1 cellular context compared by ENCODE assay signal in the genomic region with DNA sequence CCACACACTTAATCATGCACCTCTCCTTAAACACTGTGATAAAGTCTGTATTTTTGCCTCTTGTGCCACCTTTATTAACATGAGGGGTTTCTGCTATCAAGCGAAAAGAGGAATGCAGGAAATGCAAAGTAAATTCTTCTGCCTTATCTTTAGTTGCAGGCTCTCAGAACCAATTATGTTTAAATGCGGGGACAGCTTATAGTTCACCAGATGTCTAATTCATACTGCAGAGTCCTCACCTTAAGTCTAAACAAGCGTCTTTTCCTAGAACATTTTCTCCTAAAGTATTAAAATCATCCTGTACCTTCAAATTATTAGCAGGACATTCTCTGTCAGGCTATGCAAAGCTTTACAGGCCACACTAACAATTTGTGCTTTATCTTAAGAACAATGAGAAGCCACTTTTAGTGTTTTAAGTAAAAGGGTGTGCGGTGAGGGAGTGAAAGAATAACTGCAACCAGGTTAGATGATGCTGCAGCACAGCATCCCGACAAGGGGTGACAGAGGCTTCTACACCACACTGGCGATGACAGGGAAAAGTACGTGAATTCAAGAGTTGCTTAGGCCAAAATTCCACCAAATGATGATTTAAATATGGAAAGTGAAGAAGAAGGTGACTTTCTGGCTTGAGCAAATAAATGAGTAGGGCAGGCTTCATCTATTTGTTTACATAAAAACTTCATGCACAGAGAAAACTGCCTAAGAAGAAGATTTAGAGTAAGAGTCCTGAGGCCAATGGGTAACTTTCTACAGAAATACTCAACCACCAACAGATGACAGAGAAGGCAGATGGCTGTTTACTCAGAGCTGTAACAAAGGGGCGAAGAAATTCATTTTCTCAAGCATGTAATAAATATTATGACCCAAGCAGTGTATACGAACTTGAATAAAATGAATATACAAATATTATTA.
TF ChIP-seq lines count a peak whose summit lies in the region.

No MANE protein-coding gene starts in this region.

TF ChIP-seq in K562, 482 proteins besides CTCF, POLR2A, EP300 and RAD21 (continued from another document and continues in another):
- TF ChIP-seq, protein P1, sequence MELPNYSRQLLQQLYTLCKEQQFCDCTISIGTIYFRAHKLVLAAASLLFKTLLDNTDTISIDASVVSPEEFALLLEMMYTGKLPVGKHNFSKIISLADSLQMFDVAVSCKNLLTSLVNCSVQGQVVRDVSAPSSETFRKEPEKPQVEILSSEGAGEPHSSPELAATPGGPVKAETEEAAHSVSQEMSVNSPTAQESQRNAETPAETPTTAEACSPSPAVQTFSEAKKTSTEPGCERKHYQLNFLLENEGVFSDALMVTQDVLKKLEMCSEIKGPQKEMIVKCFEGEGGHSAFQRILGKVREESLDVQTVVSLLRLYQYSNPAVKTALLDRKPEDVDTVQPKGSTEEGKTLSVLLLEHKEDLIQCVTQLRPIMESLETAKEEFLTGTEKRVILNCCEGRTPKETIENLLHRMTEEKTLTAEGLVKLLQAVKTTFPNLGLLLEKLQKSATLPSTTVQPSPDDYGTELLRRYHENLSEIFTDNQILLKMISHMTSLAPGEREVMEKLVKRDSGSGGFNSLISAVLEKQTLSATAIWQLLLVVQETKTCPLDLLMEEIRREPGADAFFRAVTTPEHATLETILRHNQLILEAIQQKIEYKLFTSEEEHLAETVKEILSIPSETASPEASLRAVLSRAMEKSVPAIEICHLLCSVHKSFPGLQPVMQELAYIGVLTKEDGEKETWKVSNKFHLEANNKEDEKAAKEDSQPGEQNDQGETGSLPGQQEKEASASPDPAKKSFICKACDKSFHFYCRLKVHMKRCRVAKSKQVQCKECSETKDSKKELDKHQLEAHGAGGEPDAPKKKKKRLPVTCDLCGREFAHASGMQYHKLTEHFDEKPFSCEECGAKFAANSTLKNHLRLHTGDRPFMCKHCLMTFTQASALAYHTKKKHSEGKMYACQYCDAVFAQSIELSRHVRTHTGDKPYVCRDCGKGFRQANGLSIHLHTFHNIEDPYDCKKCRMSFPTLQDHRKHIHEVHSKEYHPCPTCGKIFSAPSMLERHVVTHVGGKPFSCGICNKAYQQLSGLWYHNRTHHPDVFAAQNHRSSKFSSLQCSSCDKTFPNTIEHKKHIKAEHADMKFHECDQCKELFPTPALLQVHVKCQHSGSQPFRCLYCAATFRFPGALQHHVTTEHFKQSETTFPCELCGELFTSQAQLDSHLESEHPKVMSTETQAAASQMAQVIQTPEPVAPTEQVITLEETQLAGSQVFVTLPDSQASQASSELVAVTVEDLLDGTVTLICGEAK (IDR thresholded peaks at IDR 0.05) = peak; percentile 24; the same call in 1 of the 2 replicates
- TF ChIP-seq, protein P1 (CRISPR knock-in tag; IDR thresholded peaks at IDR 0.05) = no peak
- TF ChIP-seq, protein P2, sequence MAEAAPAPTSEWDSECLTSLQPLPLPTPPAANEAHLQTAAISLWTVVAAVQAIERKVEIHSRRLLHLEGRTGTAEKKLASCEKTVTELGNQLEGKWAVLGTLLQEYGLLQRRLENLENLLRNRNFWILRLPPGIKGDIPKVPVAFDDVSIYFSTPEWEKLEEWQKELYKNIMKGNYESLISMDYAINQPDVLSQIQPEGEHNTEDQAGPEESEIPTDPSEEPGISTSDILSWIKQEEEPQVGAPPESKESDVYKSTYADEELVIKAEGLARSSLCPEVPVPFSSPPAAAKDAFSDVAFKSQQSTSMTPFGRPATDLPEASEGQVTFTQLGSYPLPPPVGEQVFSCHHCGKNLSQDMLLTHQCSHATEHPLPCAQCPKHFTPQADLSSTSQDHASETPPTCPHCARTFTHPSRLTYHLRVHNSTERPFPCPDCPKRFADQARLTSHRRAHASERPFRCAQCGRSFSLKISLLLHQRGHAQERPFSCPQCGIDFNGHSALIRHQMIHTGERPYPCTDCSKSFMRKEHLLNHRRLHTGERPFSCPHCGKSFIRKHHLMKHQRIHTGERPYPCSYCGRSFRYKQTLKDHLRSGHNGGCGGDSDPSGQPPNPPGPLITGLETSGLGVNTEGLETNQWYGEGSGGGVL (CRISPR knock-in tag; IDR thresholded peaks at IDR 0.05) = no peak
- TF ChIP-seq SRSF1 (IDR thresholded peaks at IDR 0.05; ENCODE audit: low read depth, low read length) = no peak
- no peak for TF ChIP-seq KLF1 (tag; IDR thresholded peaks at IDR 0.05)
- TF ChIP-seq RBBP5 (IDR thresholded peaks at IDR 0.05; ENCODE audit: borderline replicate concordance, insufficient read depth, low read length, poor library complexity, severe bottlenecking) = no peak
- no peak for TF ChIP-seq ZNF764 (CRISPR knock-in tag; IDR thresholded peaks at IDR 0.05; ENCODE audit: low read depth)
- no peak for TF ChIP-seq ATF1 (CRISPR knock-in tag; IDR thresholded peaks at IDR 0.05)
- no peak for TF ChIP-seq ATF1 (tag; IDR thresholded peaks at IDR 0.05)
- TF ChIP-seq, protein P3, sequence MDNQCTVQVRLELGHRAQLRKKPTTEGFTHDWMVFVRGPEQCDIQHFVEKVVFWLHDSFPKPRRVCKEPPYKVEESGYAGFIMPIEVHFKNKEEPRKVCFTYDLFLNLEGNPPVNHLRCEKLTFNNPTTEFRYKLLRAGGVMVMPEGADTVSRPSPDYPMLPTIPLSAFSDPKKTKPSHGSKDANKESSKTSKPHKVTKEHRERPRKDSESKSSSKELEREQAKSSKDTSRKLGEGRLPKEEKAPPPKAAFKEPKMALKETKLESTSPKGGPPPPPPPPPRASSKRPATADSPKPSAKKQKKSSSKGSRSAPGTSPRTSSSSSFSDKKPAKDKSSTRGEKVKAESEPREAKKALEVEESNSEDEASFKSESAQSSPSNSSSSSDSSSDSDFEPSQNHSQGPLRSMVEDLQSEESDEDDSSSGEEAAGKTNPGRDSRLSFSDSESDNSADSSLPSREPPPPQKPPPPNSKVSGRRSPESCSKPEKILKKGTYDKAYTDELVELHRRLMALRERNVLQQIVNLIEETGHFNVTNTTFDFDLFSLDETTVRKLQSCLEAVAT (IDR thresholded peaks at IDR 0.05) = no peak
- peak; percentile 92 for TF ChIP-seq NCOR1 (IDR thresholded peaks at IDR 0.05)
- TF ChIP-seq, protein P4, sequence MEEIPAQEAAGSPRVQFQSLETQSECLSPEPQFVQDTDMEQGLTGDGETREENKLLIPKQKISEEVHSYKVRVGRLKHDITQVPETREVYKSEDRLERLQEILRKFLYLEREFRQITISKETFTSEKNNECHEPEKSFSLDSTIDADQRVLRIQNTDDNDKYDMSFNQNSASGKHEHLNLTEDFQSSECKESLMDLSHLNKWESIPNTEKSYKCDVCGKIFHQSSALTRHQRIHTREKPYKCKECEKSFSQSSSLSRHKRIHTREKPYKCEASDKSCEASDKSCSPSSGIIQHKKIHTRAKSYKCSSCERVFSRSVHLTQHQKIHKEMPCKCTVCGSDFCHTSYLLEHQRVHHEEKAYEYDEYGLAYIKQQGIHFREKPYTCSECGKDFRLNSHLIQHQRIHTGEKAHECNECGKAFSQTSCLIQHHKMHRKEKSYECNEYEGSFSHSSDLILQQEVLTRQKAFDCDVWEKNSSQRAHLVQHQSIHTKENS (CRISPR knock-in tag; IDR thresholded peaks at IDR 0.05) = no peak
- no peak for TF ChIP-seq ZNF561 (CRISPR knock-in tag; conservative IDR thresholded peaks at IDR 0.05)
- peak; percentile 84 for TF ChIP-seq SMARCE1 (IDR thresholded peaks at IDR 0.05)
- peak; percentile 28; the same call in 1 of the 2 replicates for TF ChIP-seq ELF4 (CRISPR knock-in tag; IDR thresholded peaks at IDR 0.05)
- TF ChIP-seq CC2D1A (IDR thresholded peaks at IDR 0.05) = peak; percentile 61; the same call in 1 of the 2 replicates
- TF ChIP-seq LCOR (CRISPR knock-in tag; IDR thresholded peaks at IDR 0.05) = no peak
- no peak for TF ChIP-seq ZNF324 (CRISPR knock-in tag; IDR thresholded peaks at IDR 0.05)
- peak; percentile 19; the same call in 1 of the 2 replicates for TF ChIP-seq CREM (IDR thresholded peaks at IDR 0.05; ENCODE audit: low read depth)
- TF ChIP-seq FIP1L1 (IDR thresholded peaks at IDR 0.05; ENCODE audit: low read depth, low read length, poor library complexity, severe bottlenecking) = no peak
- peak; percentile 51; the same call in 1 of the 2 replicates for TF ChIP-seq ETV1 (tag; conservative IDR thresholded peaks at IDR 0.05; ENCODE audit: low read depth)
- no peak for TF ChIP-seq SIRT6 (IDR thresholded peaks at IDR 0.05; ENCODE audit: low read depth, low read length)
- TF ChIP-seq, protein P5, sequence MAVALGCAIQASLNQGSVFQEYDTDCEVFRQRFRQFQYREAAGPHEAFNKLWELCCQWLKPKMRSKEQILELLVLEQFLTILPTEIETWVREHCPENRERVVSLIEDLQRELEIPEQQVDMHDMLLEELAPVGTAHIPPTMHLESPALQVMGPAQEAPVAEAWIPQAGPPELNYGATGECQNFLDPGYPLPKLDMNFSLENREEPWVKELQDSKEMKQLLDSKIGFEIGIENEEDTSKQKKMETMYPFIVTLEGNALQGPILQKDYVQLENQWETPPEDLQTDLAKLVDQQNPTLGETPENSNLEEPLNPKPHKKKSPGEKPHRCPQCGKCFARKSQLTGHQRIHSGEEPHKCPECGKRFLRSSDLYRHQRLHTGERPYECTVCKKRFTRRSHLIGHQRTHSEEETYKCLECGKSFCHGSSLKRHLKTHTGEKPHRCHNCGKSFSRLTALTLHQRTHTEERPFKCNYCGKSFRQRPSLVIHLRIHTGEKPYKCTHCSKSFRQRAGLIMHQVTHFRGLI (CRISPR knock-in tag; IDR thresholded peaks at IDR 0.05) = no peak
- TF ChIP-seq ZKSCAN1 (IDR thresholded peaks at IDR 0.05; ENCODE audit: low read depth, low read length) = no peak
- no peak for TF ChIP-seq NR4A1 (CRISPR knock-in tag; IDR thresholded peaks at IDR 0.05)
- TF ChIP-seq NR4A1 (tag; IDR thresholded peaks at IDR 0.05) = no peak
- no peak for TF ChIP-seq ZNF274 (IDR thresholded peaks at IDR 0.05; ENCODE audit: borderline replicate concordance, low read depth, low read length)
- TF ChIP-seq CREBBP (IDR thresholded peaks at IDR 0.05; ENCODE audit: low read depth, low read length) = no peak
- TF ChIP-seq HSF4 (CRISPR knock-in tag; IDR thresholded peaks at IDR 0.05; ENCODE audit: borderline replicate concordance) = no peak
- TF ChIP-seq ZBTB7A (IDR thresholded peaks at IDR 0.05; ENCODE audit: borderline replicate concordance, control insufficient read depth, low read depth, low read length) = no peak
- TF ChIP-seq PTBP1 (IDR thresholded peaks at IDR 0.05; ENCODE audit: low read depth, low read length) = no peak
- peak; percentile 76 for TF ChIP-seq SOX6 (IDR thresholded peaks at IDR 0.05)
- TF ChIP-seq HEY1 (CRISPR knock-in tag; IDR thresholded peaks at IDR 0.05; ENCODE audit: borderline replicate concordance) = no peak
- no peak for TF ChIP-seq ZSCAN32 (CRISPR knock-in tag; IDR thresholded peaks at IDR 0.05)
- TF ChIP-seq, protein P6, sequence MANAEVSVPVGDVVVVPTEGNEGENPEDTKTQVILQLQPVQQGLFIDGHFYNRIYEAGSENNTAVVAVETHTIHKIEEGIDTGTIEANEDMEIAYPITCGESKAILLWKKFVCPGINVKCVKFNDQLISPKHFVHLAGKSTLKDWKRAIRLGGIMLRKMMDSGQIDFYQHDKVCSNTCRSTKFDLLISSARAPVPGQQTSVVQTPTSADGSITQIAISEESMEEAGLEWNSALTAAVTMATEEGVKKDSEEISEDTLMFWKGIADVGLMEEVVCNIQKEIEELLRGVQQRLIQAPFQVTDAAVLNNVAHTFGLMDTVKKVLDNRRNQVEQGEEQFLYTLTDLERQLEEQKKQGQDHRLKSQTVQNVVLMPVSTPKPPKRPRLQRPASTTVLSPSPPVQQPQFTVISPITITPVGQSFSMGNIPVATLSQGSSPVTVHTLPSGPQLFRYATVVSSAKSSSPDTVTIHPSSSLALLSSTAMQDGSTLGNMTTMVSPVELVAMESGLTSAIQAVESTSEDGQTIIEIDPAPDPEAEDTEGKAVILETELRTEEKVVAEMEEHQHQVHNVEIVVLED (CRISPR knock-in tag; IDR thresholded peaks at IDR 0.05) = no peak
- TF ChIP-seq KDM5B (IDR thresholded peaks at IDR 0.05; ENCODE audit: insufficient replicate concordance, low read depth, low read length) = no peak
- no peak for TF ChIP-seq KAT8 (IDR thresholded peaks at IDR 0.05; ENCODE audit: low read depth)
- TF ChIP-seq ARID1B (IDR thresholded peaks at IDR 0.05) = peak; percentile 97
- peak; percentile 57; the same call in 1 of the 2 replicates for TF ChIP-seq CREB1 (IDR thresholded peaks at IDR 0.05)
- TF ChIP-seq CREB1 (CRISPR knock-in tag; IDR thresholded peaks at IDR 0.05) = no peak
- peak; percentile 70 for TF ChIP-seq SMARCB1 (IDR thresholded peaks at IDR 0.05; ENCODE audit: insufficient read length, low read depth)
- no peak for TF ChIP-seq PHF20 (IDR thresholded peaks at IDR 0.05; ENCODE audit: partially characterized antibody)
- no peak for TF ChIP-seq XRCC3 (IDR thresholded peaks at IDR 0.05)
- no peak for TF ChIP-seq ZNF311 (CRISPR knock-in tag; IDR thresholded peaks at IDR 0.05)
- no peak for TF ChIP-seq RB1 (IDR thresholded peaks at IDR 0.05; ENCODE audit: low read depth)
